ENCODE assay signal across 17 cellular contexts in genomic region chr14:62939970-62940369, GRCh38.
DNase-seq lines count a peak whose midpoint lies in the region; ATAC-seq and FAIRE-seq lines count a peak whose summit lies in the region.
"Had no signal": no experiment of that assay in that cellular context is flagged by ENCODE, and none has a peak within 500 bp of the region (broad histone marks: within the 10 kb centered on the region; RNA-seq: fewer than 3 reads in every experiment).

No MANE protein-coding gene starts in this region.

- no peaks in the 10 kb centered on the region for H3K36me3 Mint-ChIP-seq in activated CD8-positive, alpha-beta T cell treated with anti-CD3 and anti-CD28 coated beads, Interleukin-2, amount 10 ng/mL, durations not matched to agents 7 days and 5 days (ENCODE audit: low read depth)

- H3K27me3 Mint-ChIP-seq in activated CD8-positive, alpha-beta T cell treated with anti-CD3 and anti-CD28 coated beads, Interleukin-2, amount 10 ng/mL, durations not matched to agents 7 days and 5 days (ENCODE audit: low read depth), result no peaks in the 10 kb centered on the region

- FAIRE-seq in HTR-8/SVneo (lab: Jason Lieb, UNC), result peak; percentile 40

- CTCF ChIA-PET in activated CD8-positive, alpha-beta T cell treated with anti-CD3 and anti-CD28 coated beads, Interleukin-2, amount 10 ng/mL, durations not matched to agents 7 days and 5 days (lab: Charles Lee), result no interaction called here

- POLR2A ChIA-PET in activated CD8-positive, alpha-beta T cell treated with anti-CD3 and anti-CD28 coated beads, Interleukin-2, amount 10 ng/mL, durations not matched to agents 7 days and 5 days (lab: Charles Lee), result no interaction called here

- H3K4me1 Mint-ChIP-seq in activated CD8-positive, alpha-beta T cell treated with anti-CD3 and anti-CD28 coated beads, Interleukin-2, amount 10 ng/mL, durations not matched to agents 7 days and 5 days (ENCODE audit: low read depth), result no peaks in the 10 kb centered on the region
- H3K4me1 Mint-ChIP-seq: IgD-negative memory B cell had no signal

- H3K4me3 Mint-ChIP-seq in activated CD8-positive, alpha-beta T cell treated with anti-CD3 and anti-CD28 coated beads, Interleukin-2, amount 10 ng/mL, durations not matched to agents 7 days and 5 days, result no peak overlapping the region
- H3K4me3 Mint-ChIP-seq: IgD-negative memory B cell had no signal

- H3K9me3 Mint-ChIP-seq in activated CD8-positive, alpha-beta T cell treated with anti-CD3 and anti-CD28 coated beads, Interleukin-2, amount 10 ng/mL, durations not matched to agents 7 days and 5 days (ENCODE audit: insufficient read depth), result no peaks in the 10 kb centered on the region

- H3K27ac Mint-ChIP-seq in activated CD8-positive, alpha-beta T cell treated with anti-CD3 and anti-CD28 coated beads, Interleukin-2, amount 10 ng/mL, durations not matched to agents 7 days and 5 days, result no peak overlapping the region
- H3K27ac Mint-ChIP-seq: IgD-negative memory B cell had no signal

- ATAC-seq in activated CD8-positive, alpha-beta T cell treated with anti-CD3 and anti-CD28 coated beads, Interleukin-2, amount 10 ng/mL, durations not matched to agents 7 days and 5 days, result no peak
- ATAC-seq in HG03175 (IDR thresholded peaks at IDR 0.05; ENCODE audit: unreplicated experiment), result no peak

- DNase-seq in NCI-H345 (lab: John Stamatoyannopoulos, UW) (peak; percentile 2), NCI-H345 treated with DMSO at 0.1 percent for 48 hours (lab: John Stamatoyannopoulos, UW; ENCODE audit: unreplicated experiment) (no peak), HTR-8/SVneo (ENCODE audit: insufficient read length, low spot score) (no peak), NCI-H2171 (lab: John Stamatoyannopoulos, UW) (peak; percentile 65), mucosa of gallbladder (ENCODE audit: low spot score) (no peak)
- no peak for DNase-seq in activated CD8-positive, alpha-beta T cell treated with anti-CD3 and anti-CD28 coated beads, Interleukin-2, amount 10 ng/mL, durations not matched to agents 7 days and 5 days
- DNase-seq: BE2C, DMS 273 treated with DMSO at 0.1 percent for 48 hours, GF-D8, NCI-H1417 treated with DMSO at 0.1 percent for 48 hours, NCI-H1930, NCI-H446, NCI-H526, PC-9, SHP77 treated with DMSO at 0.1 percent for 48 hours had no signal

Comparison
In these comparisons a context has a peak if more than half of its experiments do, and no peak if none do; other contexts are left out.
1. DNase-seq: peak in NCI-H345 (single experiment) and NCI-H2171 (single experiment); none in NCI-H345 treated with DMSO at 0.1 percent for 48 hours (single experiment), HTR-8/SVneo (single experiment), activated CD8-positive, alpha-beta T cell treated with anti-CD3 and anti-CD28 coated beads, Interleukin-2, amount 10 ng/mL, durations not matched to agents 7 days and 5 days (single experiment) and mucosa of gallbladder (single experiment).